Comparison of ENCODE assay signal across 16 cellular contexts in genomic region chr1:8651962-8652361, GRCh38.
A peak's percentile ranks its signal among the peaks of the same experiment; 100 is the strongest.
DNase-seq lines count a peak whose midpoint lies in the region; ATAC-seq and TF ChIP-seq lines count a peak whose summit lies in the region.
"Had no signal": no experiment of that assay in that cellular context is flagged by ENCODE, and none has a peak within 500 bp of the region (broad histone marks: within the 10 kb centered on the region; RNA-seq: fewer than 3 reads in every experiment).

No MANE protein-coding gene starts in this region.

- no peak overlapping the region for H3K9ac ChIP-seq in endodermal cell (ENCODE audit: extremely low read depth, low read length, poor library complexity, severe bottlenecking)

- peaks cover 46% of the 10 kb centered on the region for H3K4me1 Mint-ChIP-seq in activated CD4-positive, alpha-beta T cell treated with anti-CD3 and anti-CD28 coated beads for 36 hours
- H3K4me1 Mint-ChIP-seq in T-helper 1 cell treated with Interleukin-12 subunit alpha and Interleukin-12 subunit beta and Interleukin-4 antibody, amounts not matched to agents 30 μg/mL and 1 μg/mL, for 36 hours (ENCODE audit: low read depth): peaks cover 44% of the 10 kb centered on the region
- peaks cover 28% of the 10 kb centered on the region for H3K4me1 Mint-ChIP-seq in endodermal cell

- H3K27me3 Mint-ChIP-seq in activated CD4-positive, alpha-beta T cell treated with anti-CD3 and anti-CD28 coated beads for 36 hours: no peaks in the 10 kb centered on the region
- H3K27me3 Mint-ChIP-seq in T-helper 1 cell treated with Interleukin-12 subunit alpha and Interleukin-12 subunit beta and Interleukin-4 antibody, amounts not matched to agents 30 μg/mL and 1 μg/mL, for 36 hours (ENCODE audit: low read depth): no peaks in the 10 kb centered on the region
- no peaks in the 10 kb centered on the region for H3K27me3 Mint-ChIP-seq in endodermal cell (ENCODE audit: insufficient read depth)

- WGBS in endodermal cell (ENCODE audit: insufficient coverage in 1 of 2, insufficient read length in 1 of 2), 2 experiments: 77 to 92% methylated on average over 1 to 2 of the region's 2 CpGs
- WGBS in psoas muscle, 3 donors: 40 to 62% (median 48%) methylated on average over 2 of the region's 2 CpGs

- POLR2A ChIA-PET in activated CD4-positive, alpha-beta T cell treated with anti-CD3 and anti-CD28 coated beads for 36 hours (lab: Charles Lee): no interaction called here

- H3K27ac Mint-ChIP-seq in activated CD4-positive, alpha-beta T cell treated with anti-CD3 and anti-CD28 coated beads for 36 hours: peak overlapping the region; percentile 33
- peak overlapping the region; percentile 81 for H3K27ac Mint-ChIP-seq in T-helper 1 cell treated with Interleukin-12 subunit alpha and Interleukin-12 subunit beta and Interleukin-4 antibody, amounts not matched to agents 30 μg/mL and 1 μg/mL, for 36 hours
- peak overlapping the region; percentile 78 for H3K27ac Mint-ChIP-seq in endodermal cell

- CTCF ChIA-PET in activated CD4-positive, alpha-beta T cell treated with anti-CD3 and anti-CD28 coated beads for 36 hours (lab: Charles Lee): interaction anchor here (0.8 to 1.4 kb wide), 4 partner anchors 13 to 197 kb away, joined by 3 to 7 read pairs (median 4); no protein-coding TSS in a partner anchor

- H3K4me1 ChIP-seq in endodermal cell (ENCODE audit: control insufficient read depth, insufficient read depth, low read length): peaks cover 15% of the 10 kb centered on the region
- H3K4me1 ChIP-seq in psoas muscle: peaks cover 38% of the 10 kb centered on the region

- no peaks in the 10 kb centered on the region for H3K9me3 Mint-ChIP-seq in activated CD4-positive, alpha-beta T cell treated with anti-CD3 and anti-CD28 coated beads for 36 hours (ENCODE audit: low read depth)
- no peaks in the 10 kb centered on the region for H3K9me3 Mint-ChIP-seq in T-helper 1 cell treated with Interleukin-12 subunit alpha and Interleukin-12 subunit beta and Interleukin-4 antibody, amounts not matched to agents 30 μg/mL and 1 μg/mL, for 36 hours
- H3K9me3 Mint-ChIP-seq in endodermal cell: no peaks in the 10 kb centered on the region

- peak; percentile 13 for ATAC-seq in activated CD4-positive, alpha-beta T cell treated with anti-CD3 and anti-CD28 coated beads for 36 hours
- ATAC-seq in psoas muscle: peak in 1 of 4 donors; percentile 19
- ATAC-seq in GM19395 (IDR thresholded peaks at IDR 0.05; ENCODE audit: unreplicated experiment): no peak
- ATAC-seq: left lobe of liver, SK-N-SH treated with all-trans-retinoic acid at 6 μM for 48 hours had no signal

- intact Hi-C loops in activated CD4-positive, alpha-beta T cell treated with anti-CD3 and anti-CD28 coated beads for 36 hours (cut with DNase I, micrococcal nuclease): no loop called here
- intact Hi-C loops in psoas muscle (cut with DNase I): no loop called here

- H3K4me3 ChIP-seq in endodermal cell (ENCODE audit: low read length) (no peak overlapping the region), psoas muscle (no peak overlapping the region)

- H3K27ac ChIP-seq in endodermal cell (ENCODE audit: low read depth, low read length) (no peak overlapping the region), psoas muscle (peak overlapping the region; percentile 52)
- H3K27ac ChIP-seq: 22Rv1 had no signal

- H3K9me3 ChIP-seq in endodermal cell (ENCODE audit: control insufficient read depth, low read length): no peaks in the 10 kb centered on the region
- no peaks in the 10 kb centered on the region for H3K9me3 ChIP-seq in psoas muscle

- no peaks in the 10 kb centered on the region for H3K27me3 ChIP-seq in endodermal cell (ENCODE audit: control insufficient read depth, insufficient read depth, low read length, poor library complexity, severe bottlenecking)
- H3K27me3 ChIP-seq in psoas muscle (ENCODE audit: insufficient read depth in 3 of 3, low read length in 2 of 3): no peaks in the 10 kb centered on the region

- H3K36me3 ChIP-seq in endodermal cell (ENCODE audit: control insufficient read depth, insufficient read depth, low read length): peaks cover 58% of the 10 kb centered on the region
- peaks cover 0 to 5% of the 10 kb centered on the region in 2 donors for H3K36me3 ChIP-seq in psoas muscle (ENCODE audit: insufficient read depth in 1 of 2, low read depth in 1 of 2)

- no peak for DNase-seq in activated CD4-positive, alpha-beta T cell treated with anti-CD3 and anti-CD28 coated beads for 36 hours
- DNase-seq in activated CD4-positive, alpha-beta T cell treated with anti-CD3 and anti-CD28 coated beads, Interleukin-2, amount 50 U/mL, for 48 hours: no peak
- no peak for DNase-seq in endodermal cell
- no peak for DNase-seq in psoas muscle
- no peak for DNase-seq in NCI-H446 (lab: John Stamatoyannopoulos, UW)
- DNase-seq in C1 segment of cervical spinal cord (lab: John Stamatoyannopoulos, UW): no peak
- DNase-seq: activated CD4-positive, alpha-beta T cell treated with anti-CD3 and anti-CD28 coated beads for 4 hours; DMS53; NCI-H187; posterior cingulate gyrus; stimulated activated CD4-positive, alpha-beta T cell treated with anti-CD3 and anti-CD28 coated beads, Interleukin-4, amount 100 ng/mL, for 1 hour had no signal

- TF ChIP-seq CTCF in endodermal cell (conservative IDR thresholded peaks at IDR 0.05) (no peak), psoas muscle (IDR thresholded peaks at IDR 0.05) (no peak)

- peaks cover 33% of the 10 kb centered on the region for H3K36me3 Mint-ChIP-seq in activated CD4-positive, alpha-beta T cell treated with anti-CD3 and anti-CD28 coated beads for 36 hours (ENCODE audit: low read depth)
- H3K36me3 Mint-ChIP-seq in T-helper 1 cell treated with Interleukin-12 subunit alpha and Interleukin-12 subunit beta and Interleukin-4 antibody, amounts not matched to agents 30 μg/mL and 1 μg/mL, for 36 hours (ENCODE audit: low read depth): peaks cover 20% of the 10 kb centered on the region
- H3K36me3 Mint-ChIP-seq in endodermal cell (ENCODE audit: low read depth): peaks cover 65% of the 10 kb centered on the region

- H3K4me3 Mint-ChIP-seq in activated CD4-positive, alpha-beta T cell treated with anti-CD3 and anti-CD28 coated beads for 36 hours: no peak overlapping the region
- H3K4me3 Mint-ChIP-seq in T-helper 1 cell treated with Interleukin-12 subunit alpha and Interleukin-12 subunit beta and Interleukin-4 antibody, amounts not matched to agents 30 μg/mL and 1 μg/mL, for 36 hours: peak overlapping the region; percentile 28
- H3K4me3 Mint-ChIP-seq in endodermal cell: no peak overlapping the region
